ENCODE assay signal across 10 cellular contexts in genomic region chrX:153438522-153438921, GRCh38. TPM values are rescaled to one million over a fixed set of nuclear protein-coding genes. Genes with fewer than 3 reads are reported as not detected.
DNase-seq lines count a peak whose midpoint lies in the region; ATAC-seq and TF ChIP-seq lines count a peak whose summit lies in the region.
"Had no signal": no experiment of that assay in that cellular context is flagged by ENCODE, and none has a peak within 500 bp of the region (broad histone marks: within the 10 kb centered on the region; RNA-seq: fewer than 3 reads in every experiment).

No MANE protein-coding gene starts in this region.

- H3K36me3 ChIP-seq in endodermal cell (ENCODE audit: control insufficient read depth, insufficient read depth, low read length): no peaks in the 10 kb centered on the region

- H3K27me3 Mint-ChIP-seq in endodermal cell (ENCODE audit: insufficient read depth): no peaks in the 10 kb centered on the region
- H3K27me3 Mint-ChIP-seq in T-helper 17 cell: peaks cover 4% of the 10 kb centered on the region

- H3K9me3 ChIP-seq in endodermal cell (ENCODE audit: control insufficient read depth, low read length) (no peaks in the 10 kb centered on the region), T-helper 17 cell (ENCODE audit: control insufficient read depth, low read length, poor library complexity, severe bottlenecking) (no peaks in the 10 kb centered on the region)

- DNase-seq in NOMO-1 treated with DMSO at 0.1 percent for 48 hours (lab: John Stamatoyannopoulos, UW; ENCODE audit: unreplicated experiment) (peak; percentile 8), NOMO-1 treated with dmso at 0.1 percent for 144 hours (lab: John Stamatoyannopoulos, UW; ENCODE audit: unreplicated experiment) (no peak), NCI-H2227 (lab: John Stamatoyannopoulos, UW; ENCODE audit: unreplicated experiment) (peak; percentile 34), endodermal cell (no peak), smooth muscle cell of the brain vasculature (ENCODE audit: low read depth, low spot score) (peak; percentile 6), T-helper 17 cell (no peak)

- no peak overlapping the region for H3K4me3 ChIP-seq in endodermal cell (ENCODE audit: low read length)
- H3K4me3 ChIP-seq: lung had no signal

- no peak overlapping the region for H3K27ac ChIP-seq in endodermal cell (ENCODE audit: low read depth, low read length)

- peak; percentile 61 for TF ChIP-seq CTCF in endodermal cell (conservative IDR thresholded peaks at IDR 0.05)

- H3K9me3 Mint-ChIP-seq in endodermal cell: peaks cover 71% of the 10 kb centered on the region

- no peak overlapping the region for H3K4me3 Mint-ChIP-seq in endodermal cell
- no peak overlapping the region for H3K4me3 Mint-ChIP-seq in T-helper 17 cell

- no peak overlapping the region for H3K9ac ChIP-seq in endodermal cell (ENCODE audit: extremely low read depth, low read length, poor library complexity, severe bottlenecking)

- H3K27me3 ChIP-seq in endodermal cell (ENCODE audit: control insufficient read depth, insufficient read depth, low read length, poor library complexity, severe bottlenecking): no peaks in the 10 kb centered on the region

- ATAC-seq in T-helper 17 cell (no peak), GM19324 (IDR thresholded peaks at IDR 0.05; ENCODE audit: low FRiP score, unreplicated experiment) (no peak), HG03469 (IDR thresholded peaks at IDR 0.05; ENCODE audit: unreplicated experiment) (no peak)

- no peak overlapping the region for H3K27ac Mint-ChIP-seq in endodermal cell
- H3K27ac Mint-ChIP-seq in T-helper 17 cell: no peak overlapping the region

- no peaks in the 10 kb centered on the region for H3K4me1 ChIP-seq in endodermal cell (ENCODE audit: control insufficient read depth, insufficient read depth, low read length)

- H3K36me3 Mint-ChIP-seq in endodermal cell (ENCODE audit: low read depth) (no peaks in the 10 kb centered on the region), T-helper 17 cell (ENCODE audit: low read depth) (no peaks in the 10 kb centered on the region)

- H3K4me1 Mint-ChIP-seq in endodermal cell (no peaks in the 10 kb centered on the region), T-helper 17 cell (no peaks in the 10 kb centered on the region)

- 53 to 65% methylated on average over 5 to 8 of the region's 8 CpGs for WGBS in endodermal cell (ENCODE audit: insufficient coverage in 1 of 2, insufficient read length in 1 of 2), 2 experiments

RNA-seq across cellular contexts. Expression of gene TREX2, which starts 7.3 kb away (rescaled TPM):
- total RNA-seq in endodermal cell: under 1 TPM; 0.35 to 0.70 TPM
- polyA plus RNA-seq in endodermal cell (2013, experiment 1 of 2): not detected
- not detected for polyA plus RNA-seq in endodermal cell (2013, experiment 2 of 2)
- 1 to 10 TPM; 2.0 to 3.3 TPM for total RNA-seq in T-helper 17 cell

RNA-seq across cellular contexts. Expression of gene ZFP92, which starts 27.2 kb away (rescaled TPM):
- total RNA-seq in endodermal cell (under 1 TPM; 0.29 to 0.31 TPM), T-helper 17 cell (1 to 10 TPM in 1 of 2 donors, under 1 TPM in 1; 0.50 to 1.2 TPM)
- polyA plus RNA-seq in endodermal cell (2013, experiment 1 of 2): 0.14 TPM
- 0.08 TPM for polyA plus RNA-seq in endodermal cell (2013, experiment 2 of 2)

RNA-seq across cellular contexts. Expression of gene HAUS7, which starts 31.9 kb away (rescaled TPM):
- total RNA-seq in endodermal cell: 10 to 100 TPM; 28.7 to 30.9 TPM
- 22.3 TPM for polyA plus RNA-seq in endodermal cell (2013, experiment 1 of 2)
- polyA plus RNA-seq in endodermal cell (2013, experiment 2 of 2): 18.2 TPM
- total RNA-seq in T-helper 17 cell: 10 to 100 TPM; 27.1 to 34.2 TPM

RNA-seq across cellular contexts. Expression of gene PNMA6E, which starts 37.4 kb away (rescaled TPM):
- total RNA-seq in endodermal cell (not detected), T-helper 17 cell (not detected)
- polyA plus RNA-seq in endodermal cell (2013, experiment 1 of 2): not detected
- polyA plus RNA-seq in endodermal cell (2013, experiment 2 of 2): not detected
- total RNA-seq: lung; T-helper 1 cell treated with Interleukin-12 subunit alpha and Interleukin-12 subunit beta and Interleukin-4 antibody, amounts not matched to agents 30 ng/mL and 1 ng/mL, for 36 hours had no signal

RNA-seq across cellular contexts. Expression of gene BGN, which starts 56.3 kb away (rescaled TPM):
- total RNA-seq in endodermal cell: 1 to 10 TPM; 1.2 to 1.6 TPM
- 19.2 TPM for polyA plus RNA-seq in endodermal cell (2013, experiment 1 of 2)
- 20.4 TPM for polyA plus RNA-seq in endodermal cell (2013, experiment 2 of 2)
- not detected for total RNA-seq in T-helper 17 cell
- total RNA-seq: T-helper 1 cell treated with Interleukin-12 subunit alpha and Interleukin-12 subunit beta and Interleukin-4 antibody, amounts not matched to agents 30 ng/mL and 1 ng/mL, for 36 hours had no signal

Comparison
In these comparisons a context has a peak if more than half of its experiments do, and no peak if none do; other contexts are left out.
1. DNase-seq: peak in NOMO-1 treated with DMSO at 0.1 percent for 48 hours (single experiment), NCI-H2227 (single experiment) and smooth muscle cell of the brain vasculature (single experiment); none in NOMO-1 treated with dmso at 0.1 percent for 144 hours (single experiment), endodermal cell (single experiment) and T-helper 17 cell (0 of 3).